In genomic region chr3:145357453-145357852, GRCh38 we compare ENCODE assay signal across 2 cellular contexts.
TF ChIP-seq lines count a peak whose summit lies in the region.

No MANE protein-coding gene starts in this region.

TF ChIP-seq in HCT116, 20 proteins besides CTCF, POLR2A, EP300 and RAD21:
- TF ChIP-seq EZH2phosphoT487 (IDR thresholded peaks at IDR 0.05; ENCODE audit: borderline replicate concordance) (no peak), CBX3 (IDR thresholded peaks at IDR 0.05; ENCODE audit: low read depth) (0 out of 2 replicates have a peak, but pooled peaks have one; percentile 21)

TF ChIP-seq in endothelial cell of umbilical vein, 7 proteins besides CTCF, POLR2A, EP300 and RAD21:
- TF ChIP-seq POLR2AphosphoS5 (IDR thresholded peaks at IDR 0.05; ENCODE audit: insufficient read depth, low read depth, low read length) (no peak), FOS (IDR thresholded peaks at IDR 0.05; ENCODE audit: borderline replicate concordance, insufficient read depth, low read length) (no peak), GATA2 (IDR thresholded peaks at IDR 0.05; ENCODE audit: insufficient read depth, insufficient read length, low read depth, low read length) (no peak), MYC (IDR thresholded peaks at IDR 0.05; ENCODE audit: low read depth, low read length) (no peak), MAX (IDR thresholded peaks at IDR 0.05; ENCODE audit: insufficient read depth, insufficient read length) (no peak), JUN (IDR thresholded peaks at IDR 0.05; ENCODE audit: borderline replicate concordance, insufficient read depth, insufficient read length, low read depth) (no peak), EZH2 (IDR thresholded peaks at IDR 0.05; ENCODE audit: borderline replicate concordance, low read depth, low read length, severe bottlenecking) (no peak)
TF ChIP-seq in endothelial cell of umbilical vein: peak in this region for 0.
